9 cellular contexts compared by ENCODE assay signal in genomic region chr4:70651864-70652506, GRCh38. TPM values are rescaled to one million over a fixed set of nuclear protein-coding genes. Genes with fewer than 3 reads are reported as not detected.
DNase-seq lines count a peak whose midpoint lies in the region; ATAC-seq and TF ChIP-seq lines count a peak whose summit lies in the region.
"Had no signal": no experiment of that assay in that cellular context is flagged by ENCODE, and none has a peak within 500 bp of the region (broad histone marks: within the 10 kb centered on the region; RNA-seq: fewer than 3 reads in every experiment).

No MANE protein-coding gene starts in this region.

- H3K4me3 ChIP-seq in H7 (ENCODE audit: insufficient read depth, low read depth, low read length) (no peak overlapping the region), breast epithelium (no peak overlapping the region), left lung (no peak overlapping the region), uterus (no peak overlapping the region)

- H3K4me1 ChIP-seq in breast epithelium (no peaks in the 10 kb centered on the region), left lung (no peaks in the 10 kb centered on the region), uterus (no peaks in the 10 kb centered on the region)

- no peaks in the 10 kb centered on the region for H3K36me3 ChIP-seq in H7 (replicated peaks; ENCODE audit: control insufficient read depth, insufficient read depth, low read length)
- no peaks in the 10 kb centered on the region for H3K36me3 ChIP-seq in breast epithelium
- no peaks in the 10 kb centered on the region for H3K36me3 ChIP-seq in left lung
- no peaks in the 10 kb centered on the region for H3K36me3 ChIP-seq in uterus

- H3K27me3 ChIP-seq in H7 (ENCODE audit: control insufficient read depth, insufficient read depth, low read length), result no peaks in the 10 kb centered on the region
- H3K27me3 ChIP-seq in breast epithelium, result no peaks in the 10 kb centered on the region
- H3K27me3 ChIP-seq in left lung, result no peaks in the 10 kb centered on the region
- H3K27me3 ChIP-seq in uterus, result no peaks in the 10 kb centered on the region

- DNase-seq in DMS79 treated with DMSO at 0.1 percent for 48 hours (lab: John Stamatoyannopoulos, UW), result peak; percentile 14
- DNase-seq in DMS79 (lab: John Stamatoyannopoulos, UW), result no peak
- DNase-seq in H7, result peak; percentile 46
- DNase-seq in NCI-H460 (ENCODE audit: extremely low read depth, low read depth), result peak; percentile 25
- no peak for DNase-seq in breast epithelium (ENCODE audit: low spot score in 2 of 2)
- DNase-seq in left lung, result no peak
- no peak for DNase-seq in uterus
- DNase-seq in nucleus accumbens (lab: John Stamatoyannopoulos, UW), result no peak

- intact Hi-C loops in breast epithelium (cut with DNase I; ENCODE audit: low total_unique reads) (no loop called here), left lung (cut with DNase I) (no loop called here), uterus (cut with DNase I; ENCODE audit: low total_unique reads) (loop anchor here (10.0 kb wide), 1 partner anchor 363 kb away; no protein-coding TSS in a partner anchor)

- TF ChIP-seq CTCF in breast epithelium (IDR thresholded peaks at IDR 0.05) (peak in 2 of 3 donors; percentile 45 to 59), left lung (IDR thresholded peaks at IDR 0.05) (peak; percentile 42 to 45), uterus (IDR thresholded peaks at IDR 0.05) (peak; percentile 42 to 62 (median 59))

- ATAC-seq in left lung, result peak; percentile 84

- H3K27ac ChIP-seq in breast epithelium (no peak overlapping the region), left lung (no peak overlapping the region), uterus (no peak overlapping the region)

- TF ChIP-seq POLR2A in breast epithelium (IDR thresholded peaks at IDR 0.05), result no peak
- no peak for TF ChIP-seq POLR2A in uterus (IDR thresholded peaks at IDR 0.05)

- H3K9me3 ChIP-seq in breast epithelium (no peaks in the 10 kb centered on the region), left lung (no peaks in the 10 kb centered on the region), uterus (no peaks in the 10 kb centered on the region)

RNA-seq across cellular contexts. Expression of gene JCHAIN, which starts 14.3 kb away (rescaled TPM):
- total RNA-seq in H7 (2014; rRNA removed; shearing (Covaris generic)), result not detected in 2 replicates
- not detected in 2 replicates for total RNA-seq in NCI-H460 (2014; rRNA removed; shearing (Covaris generic))
- not detected in 2 replicates for polyA plus RNA-seq in NCI-H460 (2014; cell fraction: nucleus; rRNA removed)
- 100 to 1,000 TPM in 2 of 3 donors, 10 to 100 TPM in 1; 10.1 to 700 (median 337) TPM for total RNA-seq in breast epithelium
- total RNA-seq in left lung, result 100 to 1,000 TPM in 1 of 2 donors, 10 to 100 TPM in 1; 92.6 to 184 TPM
- total RNA-seq in uterus, result 10 to 100 TPM in 1 of 4 donors, 1 to 10 TPM in 3; 4.9 to 12.7 (median 6.2) TPM
- total RNA-seq: activated CD8-positive, alpha-beta memory T cell treated with anti-CD3 and anti-CD28 coated beads for 36 hours had no signal

RNA-seq across cellular contexts. Expression of gene ENAM, which starts 23.4 kb away (rescaled TPM):
- not detected in 2 replicates for total RNA-seq in H7 (2014; rRNA removed; shearing (Covaris generic))
- total RNA-seq in NCI-H460 (2014; rRNA removed; shearing (Covaris generic)), result not detected in 2 replicates
- polyA plus RNA-seq in NCI-H460 (2014; cell fraction: nucleus; rRNA removed), result 0.02 TPM in 1 of 2 replicates, not detected in the other
- total RNA-seq in breast epithelium (under 1 TPM in 1 of 3 donors, not detected in 2; 0.32 TPM), left lung (under 1 TPM; 0.24 to 0.73 TPM), uterus (under 1 TPM in 2 of 4 donors, not detected in 2; 0.24 to 0.83 TPM)
- total RNA-seq: activated CD8-positive, alpha-beta memory T cell treated with anti-CD3 and anti-CD28 coated beads for 36 hours had no signal

RNA-seq across cellular contexts. Expression of gene UTP3, which starts 36.3 kb away (rescaled TPM):
- total RNA-seq in H7 (2014; rRNA removed; shearing (Covaris generic)), result 11.5 and 12.3 TPM in 2 replicates
- total RNA-seq in NCI-H460 (2014; rRNA removed; shearing (Covaris generic)), result 13.3 and 14.8 TPM in 2 replicates
- polyA plus RNA-seq in NCI-H460 (2014; cell fraction: nucleus; rRNA removed), result 6.9 and 7.3 TPM in 2 replicates
- total RNA-seq in breast epithelium (10 to 100 TPM; 18.9 to 22.0 (median 19.3) TPM), left lung (10 to 100 TPM; 21.5 to 28.0 TPM), uterus (10 to 100 TPM in 2 of 4 donors, 1 to 10 TPM in 2; 6.7 to 28.9 (median 17.1) TPM)

RNA-seq across cellular contexts. Expression of gene AMBN, which starts 59.9 kb away (rescaled TPM):
- not detected in 2 replicates for total RNA-seq in H7 (2014; rRNA removed; shearing (Covaris generic))
- not detected in 2 replicates for total RNA-seq in NCI-H460 (2014; rRNA removed; shearing (Covaris generic))
- not detected in 2 replicates for polyA plus RNA-seq in NCI-H460 (2014; cell fraction: nucleus; rRNA removed)
- total RNA-seq in breast epithelium (not detected), left lung (not detected), uterus (not detected)
- total RNA-seq: activated CD8-positive, alpha-beta memory T cell treated with anti-CD3 and anti-CD28 coated beads for 36 hours had no signal

Comparison
In these comparisons a context has a peak if more than half of its experiments do, and no peak if none do; other contexts are left out.
1. DNase-seq: peak in DMS79 treated with DMSO at 0.1 percent for 48 hours (single experiment), H7 (single experiment) and NCI-H460 (single experiment); none in DMS79 (single experiment), breast epithelium (0 of 2), left lung (0 of 2), uterus (0 of 2) and nucleus accumbens (0 of 56).
2. Peak in every context shown above with its lines, with median percentiles within 50 percentile points of each other: CTCF ChIP-seq.